Comparison of ENCODE assay signal across 11 cellular contexts in genomic region chr21:42656872-42657271, GRCh38.
"Had no signal": no experiment of that assay in that cellular context is flagged by ENCODE, and none has a peak within 500 bp of the region (broad histone marks: within the 10 kb centered on the region; RNA-seq: fewer than 3 reads in every experiment).

No MANE protein-coding gene starts in this region.

- H3K9ac ChIP-seq: parathyroid adenoma had no signal

- H3K4me2 ChIP-seq: smooth muscle cell had no signal

- H3K4me3 ChIP-seq: gastrocnemius medialis, left lung, smooth muscle cell, stomach, thoracic aorta, vagina had no signal

- DNase-seq: activated CD4-positive, alpha-beta T cell treated with anti-CD3 and anti-CD28 coated beads, Interleukin-2, amount 50 U/mL, for 4 hours; activated CD4-positive, CD25-positive, alpha-beta regulatory T cell treated with anti-CD3 and anti-CD28 coated beads, Interleukin-2, amount 50 U/mL, for 72 hours; activated naive CD4-positive, alpha-beta T cell treated with anti-CD3 and anti-CD28 coated beads, Interleukin-2, amount 10 ng/mL, durations not matched to agents 7 days and 5 days; gastrocnemius medialis; stomach had no signal

- ATAC-seq: gastrocnemius medialis, left lung, right cardiac atrium had no signal

- H3K27ac ChIP-seq: gastrocnemius medialis, left lung, parathyroid adenoma, stomach, thoracic aorta, vagina had no signal

- H3K27me3 ChIP-seq: vagina had no signal

- H3K9me3 ChIP-seq: gastrocnemius medialis, left lung, stomach, thoracic aorta, vagina had no signal

- H3K36me3 ChIP-seq: gastrocnemius medialis, left lung, stomach, thoracic aorta, vagina had no signal
